In genomic region chr10:70936111-70936510, GRCh38 we compare ENCODE assay signal across 22 cellular contexts. TPM values are rescaled to one million over a fixed set of nuclear protein-coding genes. Genes with fewer than 3 reads are reported as not detected.
DNase-seq lines count a peak whose midpoint lies in the region; ATAC-seq and TF ChIP-seq lines count a peak whose summit lies in the region.
"Had no signal": no experiment of that assay in that cellular context is flagged by ENCODE, and none has a peak within 500 bp of the region (broad histone marks: within the 10 kb centered on the region; RNA-seq: fewer than 3 reads in every experiment).

No MANE protein-coding gene starts in this region.

- no peaks in the 10 kb centered on the region; a peak in 1 of 22 replicates for H4K20me1 ChIP-seq in BLaER1 treated with 17β-estradiol and CSF1 and Interleukin-3, amounts not matched to agents 10 nM and 100 nM

- no peak for TF ChIP-seq CTCF in colonic mucosa (IDR thresholded peaks at IDR 0.05)
- no peak for TF ChIP-seq CTCF in GM10248 (IDR thresholded peaks at IDR 0.05; ENCODE audit: control extremely low read depth, extremely low read depth, low read depth, missing control alignments)

- peak overlapping the region; percentile 15 to 86 (median 74); a peak in 20 of 22 replicates for H3K4me2 ChIP-seq in BLaER1 treated with 17β-estradiol and CSF1 and Interleukin-3, amounts not matched to agents 10 nM and 100 nM
- H3K4me2 ChIP-seq: A549, GM23338 had no signal

- intact Hi-C loops in Right ventricle myocardium superior (cut with DNase I) (no loop called here), cardiac septum (cut with DNase I) (no loop called here), left ventricle myocardium superior (cut with micrococcal nuclease) (no loop called here), colonic mucosa (cut with DNase I) (no loop called here)

- H3K27ac ChIP-seq in BLaER1 treated with 17β-estradiol and CSF1 and Interleukin-3, amounts not matched to agents 10 nM and 100 nM: peak overlapping the region in 3 of 11 experiments; percentile 42 to 47 (median 43); a peak in 5 of 22 replicates
- no peak overlapping the region for H3K27ac ChIP-seq in colonic mucosa
- H3K27ac ChIP-seq: A549, C4-2B had no signal

- H3K27me3 ChIP-seq in BLaER1 treated with 17β-estradiol and CSF1 and Interleukin-3, amounts not matched to agents 10 nM and 100 nM: no peaks in the 10 kb centered on the region
- H3K27me3 ChIP-seq in colonic mucosa: no peaks in the 10 kb centered on the region
- H3K27me3 ChIP-seq: BE2C had no signal

- DNase-seq in Right ventricle myocardium superior (no peak), cardiac septum (ENCODE audit: low spot score) (no peak), left ventricle myocardium superior (no peak), colonic mucosa (no peak), GM10248 (ENCODE audit: extremely low spot score) (no peak)
- DNase-seq: 8988T; ACHN; AML-193; BE2C; Caco-2; CD4-positive, CD25-positive, alpha-beta regulatory T cell; CD8-positive, alpha-beta T cell; DMS153; DND-41; H9 had no signal

- H3K4me1 ChIP-seq in BLaER1 treated with 17β-estradiol and CSF1 and Interleukin-3, amounts not matched to agents 10 nM and 100 nM: peaks cover 14 to 40% (median 29%) of the 10 kb centered on the region in 10 experiments; a peak in 19 of 20 replicates
- H3K4me1 ChIP-seq in colonic mucosa: no peaks in the 10 kb centered on the region
- H3K4me1 ChIP-seq: A549, BE2C, Caco-2 had no signal

- POLR2A ChIA-PET in GM10248 (lab: Yijun Ruan, JAX): no interaction called here

- H3K36me3 ChIP-seq in BLaER1 treated with 17β-estradiol and CSF1 and Interleukin-3, amounts not matched to agents 10 nM and 100 nM: no peaks in the 10 kb centered on the region
- no peaks in the 10 kb centered on the region for H3K36me3 ChIP-seq in colonic mucosa
- H3K36me3 ChIP-seq: BE2C had no signal

- no peak overlapping the region for H3K9ac ChIP-seq in BLaER1 treated with 17β-estradiol and CSF1 and Interleukin-3, amounts not matched to agents 10 nM and 100 nM
- no peak overlapping the region for H3K9ac ChIP-seq in colonic mucosa (ENCODE audit: low read depth in 2 of 2, low read length in 2 of 2)

- ATAC-seq in Right ventricle myocardium superior (ENCODE audit: poor library complexity) (peak; percentile 24), left ventricle myocardium superior (peak; percentile 20), HG03280 (IDR thresholded peaks at IDR 0.05; ENCODE audit: unreplicated experiment) (no peak)
- ATAC-seq: A549; CD8-positive, alpha-beta T cell; GM12878; GM23338; HCT116 had no signal

- no peak overlapping the region for H3K4me3 ChIP-seq in BLaER1 treated with 17β-estradiol and CSF1 and Interleukin-3, amounts not matched to agents 10 nM and 100 nM
- no peak overlapping the region for H3K4me3 ChIP-seq in colonic mucosa
- H3K4me3 ChIP-seq: A549, GM12878, GM23338 had no signal

- CTCF ChIA-PET in GM10248 (lab: Yijun Ruan, JAX): interaction anchor here (1.2 to 2.0 kb wide), 2 partner anchors 9 to 11 kb away, joined by 3 to 5 read pairs; no protein-coding TSS in a partner anchor

- H3K9me3 ChIP-seq in BLaER1 treated with 17β-estradiol and CSF1 and Interleukin-3, amounts not matched to agents 10 nM and 100 nM (replicated peaks in 1 of 11): no peaks in the 10 kb centered on the region
- no peaks in the 10 kb centered on the region for H3K9me3 ChIP-seq in colonic mucosa
- H3K9me3 ChIP-seq: A549, BE2C, Caco-2 had no signal

RNA-seq across cellular contexts. Expression of gene PCBD1, which starts 47.7 kb away (rescaled TPM):
- 142 TPM for total RNA-seq in Right ventricle myocardium superior
- total RNA-seq in cardiac septum: 121 TPM
- total RNA-seq in left ventricle myocardium superior: 172 TPM
- 100 to 1,000 TPM in 1 of 2 donors, 10 to 100 TPM in 1; 96.4 to 196 TPM for total RNA-seq in colonic mucosa
